9 cellular contexts compared by ENCODE assay signal in the genomic region with DNA sequence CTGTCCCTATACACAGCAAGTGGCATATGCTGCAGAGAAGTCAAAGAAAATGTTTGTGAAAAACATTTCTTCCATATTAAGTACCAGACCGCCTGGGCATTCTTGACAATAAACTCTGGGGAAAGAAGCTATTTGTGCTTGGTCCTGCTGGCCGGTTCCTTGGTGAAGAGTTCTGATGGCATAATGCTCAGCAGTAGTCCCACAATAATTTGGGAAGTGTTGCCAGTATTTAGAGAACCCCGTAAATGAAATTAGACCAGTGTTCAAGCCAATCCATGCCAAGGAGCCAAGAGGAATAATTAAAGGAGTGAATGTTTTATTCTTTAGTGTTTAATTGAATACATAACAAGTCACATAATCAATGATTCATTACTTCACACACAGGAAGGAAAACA. TPM values are rescaled to one million over a fixed set of nuclear protein-coding genes. Genes with fewer than 3 reads are reported as not detected.
A peak's percentile ranks its signal among the peaks of the same experiment; 100 is the strongest.
DNase-seq lines count a peak whose midpoint lies in the region; ATAC-seq, FAIRE-seq and TF ChIP-seq lines count a peak whose summit lies in the region.
"Had no signal": no experiment of that assay in that cellular context is flagged by ENCODE, and none has a peak within 500 bp of the region (broad histone marks: within the 10 kb centered on the region; RNA-seq: fewer than 3 reads in every experiment).

No MANE protein-coding gene starts in this region.

- H3K4me3 ChIP-seq in ACC112 (ENCODE audit: low read depth, low read length) (peak overlapping the region; percentile 21; the same call in 1 of the 2 replicates), left lung (no peak overlapping the region)

- H3K9me3 ChIP-seq in left lung = no peaks in the 10 kb centered on the region

- peaks cover 36 to 46% (median 39%) of the 10 kb centered on the region in 3 donors for H3K4me1 Mint-ChIP-seq in T-cell

- intact Hi-C loops in left lung (cut with DNase I) = no loop called here

- H3K27ac ChIP-seq in ACC112 (ENCODE audit: low read depth, low read length) (peak overlapping the region; percentile 88), left lung (peak overlapping the region; percentile 74 to 98)

- DNase-seq in T-cell (no peak), left lung (no peak), H54 (ENCODE audit: insufficient read length, low spot score) (no peak), D721Med (ENCODE audit: insufficient read length, low spot score) (no peak)
- DNase-seq: NCI-H510A had no signal

- H3K27me3 ChIP-seq in ACC112 (ENCODE audit: insufficient read depth, low read length) (no peaks in the 10 kb centered on the region), left lung (no peaks in the 10 kb centered on the region)

- TF ChIP-seq CTCF in left lung (IDR thresholded peaks at IDR 0.05) (no peak), D721Med (IDR thresholded peaks at IDR 0.05; ENCODE audit: insufficient read depth, missing control alignments) (no peak)

- POLR2A ChIA-PET in T-cell (lab: Charles Lee) = interaction anchor here in 1 of 2 donors (0.5 to 1.2 kb wide), 2 partner anchors 31 to 118 kb away, joined by 3 to 5 read pairs; no protein-coding TSS in a partner anchor

- peak overlapping the region; percentile 86 to 91 for H3K27ac Mint-ChIP-seq in T-cell

- no peaks in the 10 kb centered on the region for H3K27me3 Mint-ChIP-seq in T-cell

- CTCF ChIA-PET in T-cell (lab: Charles Lee) = interaction anchor here (0.5 to 1.5 kb wide), 3 partner anchors 24 to 45 kb away, joined by 4 to 5 read pairs (median 4); no protein-coding TSS in a partner anchor

- no peaks in the 10 kb centered on the region for H3K36me3 ChIP-seq in ACC112 (ENCODE audit: insufficient read depth, low read length)
- no peaks in the 10 kb centered on the region for H3K36me3 ChIP-seq in left lung

- H3K79me2 ChIP-seq in ACC112 (ENCODE audit: control insufficient read depth, insufficient read depth, low read length, unreplicated experiment) = peaks cover 29% of the 10 kb centered on the region

- H3K4me3 Mint-ChIP-seq in T-cell = peak overlapping the region in 2 of 3 donors; percentile 70 to 71

- no peaks in the 10 kb centered on the region for H3K36me3 Mint-ChIP-seq in T-cell

- no peak for TF ChIP-seq POLR2A in H54 (IDR thresholded peaks at IDR 0.05; ENCODE audit: low read depth, low read length)

- H3K9me3 Mint-ChIP-seq in T-cell = no peaks in the 10 kb centered on the region

- no peak for FAIRE-seq in H54 (lab: Jason Lieb, UNC)
- no peak for FAIRE-seq in D721Med (lab: Jason Lieb, UNC)

- H3K4me1 ChIP-seq in ACC112 (ENCODE audit: control insufficient read depth, insufficient read depth, low read length, unreplicated experiment) (peaks cover 34% of the 10 kb centered on the region), left lung (peaks cover 0 to 48% of the 10 kb centered on the region in 2 donors)

- H2AFZ ChIP-seq in ACC112 (ENCODE audit: low read length, unreplicated experiment) = no peak overlapping the region

- ATAC-seq in GM21447 (IDR thresholded peaks at IDR 0.05; ENCODE audit: unreplicated experiment) (peak; percentile 25), T-cell (replicated peaks in 1 of 4) (no peak), left lung (no peak), HG02623 (IDR thresholded peaks at IDR 0.05; ENCODE audit: unreplicated experiment) (no peak), GM18502 (IDR thresholded peaks at IDR 0.05; ENCODE audit: poor library complexity, unreplicated experiment) (no peak)

RNA-seq across cellular contexts. Expression of a gene that starts 6.3 kb away (rescaled TPM):
- total RNA-seq in T-cell = 1 to 10 TPM; 3.8 to 8.7 (median 6.2) TPM
- total RNA-seq in left lung = 100 to 1,000 TPM; 153 to 193 TPM

Comparison
In these comparisons a context has a peak if more than half of its experiments do, and no peak if none do; other contexts are left out.
1. RNA of a gene that starts 6.3 kb away (total RNA-seq): 153 to 193 TPM in left lung; 3.8 to 8.7 TPM in T-cell; every median in the first group is over 10 times any median in the second.